27 cellular contexts compared by ENCODE assay signal in the genomic region with DNA sequence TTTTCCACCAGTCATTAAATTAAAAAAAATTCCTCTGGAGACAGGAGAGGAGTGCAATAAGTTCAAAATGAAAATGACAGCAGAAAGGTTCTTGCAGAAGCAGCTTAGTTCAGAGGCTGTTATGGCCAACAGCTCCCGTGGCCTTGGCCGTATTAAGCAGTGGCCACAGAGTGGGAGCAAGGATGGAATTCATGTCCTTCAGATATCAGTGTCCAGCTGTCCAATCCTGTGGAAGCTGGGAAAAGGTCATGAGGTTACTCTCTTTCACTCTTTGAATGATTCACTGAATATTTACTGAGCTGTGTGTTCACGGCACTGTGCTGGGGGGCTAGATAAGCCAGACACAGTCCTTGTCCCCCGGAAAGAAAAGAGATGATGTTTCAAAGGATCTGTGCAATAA.
"Had no signal": no experiment of that assay in that cellular context is flagged by ENCODE, and none has a peak within 500 bp of the region (broad histone marks: within the 10 kb centered on the region; RNA-seq: fewer than 3 reads in every experiment).

No MANE protein-coding gene starts in this region.

- H3K27me3 ChIP-seq: ascending aorta, breast epithelium, dorsolateral prefrontal cortex, esophagus squamous epithelium, gastroesophageal sphincter, heart right ventricle had no signal

- H3K27ac ChIP-seq: ascending aorta, breast epithelium, coronary artery, esophagus squamous epithelium, gastroesophageal sphincter, heart right ventricle, WERI-Rb-1 had no signal

- ATAC-seq: activated CD4-positive, CD25-positive, alpha-beta regulatory T cell treated with anti-CD3 and anti-CD28 coated beads, Interleukin-2, amount 50 U/mL, for 24 hours; activated CD8-positive, alpha-beta T cell treated with anti-CD3 and anti-CD28 coated beads for 36 hours; activated T-cell treated with anti-CD3 and anti-CD28 coated beads, Interleukin-2, amount 50 U/mL, for 4 hours; activated T-helper 17 cell treated with anti-CD3 and anti-CD28 coated beads, Interleukin-2, amount 50 U/mL, for 72 hours; gastroesophageal sphincter; T-helper 17 cell had no signal

- H3K9me3 ChIP-seq: ascending aorta, breast epithelium, esophagus squamous epithelium, gastroesophageal sphincter, heart right ventricle had no signal

- H3K4me3 ChIP-seq: ascending aorta, breast epithelium, coronary artery, dorsolateral prefrontal cortex, esophagus squamous epithelium, gastroesophageal sphincter, heart right ventricle had no signal

- H3K4me1 ChIP-seq: ascending aorta, breast epithelium had no signal

- DNase-seq: activated B cell treated with CpG ODN at 0.5 μM for 24 hours; activated CD4-positive, alpha-beta T cell treated with anti-CD3 and anti-CD28 coated beads for 48 hours; activated CD4-positive, alpha-beta T cell treated with anti-CD3 and anti-CD28 coated beads, Interleukin-2, amount 50 U/mL, for 1 hour; activated CD4-positive, alpha-beta T cell treated with anti-CD3 and anti-CD28 coated beads, Interleukin-2, amount 50 U/mL, for 48 hours; activated CD8-positive, alpha-beta memory T cell treated with anti-CD3 and anti-CD28 coated beads for 24 hours; activated CD8-positive, alpha-beta T cell treated with anti-CD3 and anti-CD28 coated beads for 36 hours; activated effector memory CD4-positive, alpha-beta T cell treated with Interleukin-2 at 50 U/mL for 16 hours; activated gamma-delta T cell treated with Interleukin-2 at 50 U/mL for 16 hours; activated naive CD4-positive, alpha-beta T cell treated with anti-CD3 and anti-CD28 coated beads, Interleukin-2, amount 50 U/mL, for 16 hours; activated naive CD4-positive, alpha-beta T cell treated with Interleukin-2 at 50 U/mL for 16 hours; activated T-cell treated with anti-CD3 and anti-CD28 coated beads, Interleukin-2, amount 50 U/mL, for 4 hours; dorsolateral prefrontal cortex; effector memory CD4-positive, alpha-beta T cell; endodermal cell; esophagus squamous epithelium; foreskin melanocyte; heart right ventricle; T-helper 1 cell; T-helper 17 cell; T1000; WERI-Rb-1 had no signal

- H3K36me3 ChIP-seq: ascending aorta, breast epithelium, esophagus squamous epithelium, gastroesophageal sphincter, heart right ventricle, WERI-Rb-1 had no signal
